ENCODE assay signal across 8 cellular contexts in genomic region chr18:48031011-48031480, GRCh38.
DNase-seq lines count a peak whose midpoint lies in the region; ATAC-seq and TF ChIP-seq lines count a peak whose summit lies in the region.

No MANE protein-coding gene starts in this region.

- ATAC-seq in gastroesophageal sphincter (peak; percentile 74), HG03175 (IDR thresholded peaks at IDR 0.05; ENCODE audit: unreplicated experiment) (no peak), HG02678 (IDR thresholded peaks at IDR 0.05; ENCODE audit: unreplicated experiment) (no peak)

- TF ChIP-seq EP300 in gastroesophageal sphincter (IDR thresholded peaks at IDR 0.05), result no peak

- no peak overlapping the region for H3K4me3 Mint-ChIP-seq in activated naive CD4-positive, alpha-beta T cell treated with anti-CD3 and anti-CD28 coated beads, Interleukin-2, amount 10 ng/mL, durations not matched to agents 7 days and 5 days
- no peak overlapping the region for H3K4me3 Mint-ChIP-seq in progenitor cell of endocrine pancreas (ENCODE audit: low read depth)

- H3K36me3 Mint-ChIP-seq in activated naive CD4-positive, alpha-beta T cell treated with anti-CD3 and anti-CD28 coated beads, Interleukin-2, amount 10 ng/mL, durations not matched to agents 7 days and 5 days, result no peaks in the 10 kb centered on the region
- H3K36me3 Mint-ChIP-seq in progenitor cell of endocrine pancreas (ENCODE audit: insufficient read depth), result no peaks in the 10 kb centered on the region

- no peaks in the 10 kb centered on the region for H3K4me1 Mint-ChIP-seq in activated naive CD4-positive, alpha-beta T cell treated with anti-CD3 and anti-CD28 coated beads, Interleukin-2, amount 10 ng/mL, durations not matched to agents 7 days and 5 days
- no peaks in the 10 kb centered on the region for H3K4me1 Mint-ChIP-seq in progenitor cell of endocrine pancreas (ENCODE audit: low read depth)

- TF ChIP-seq CTCF in gastroesophageal sphincter (IDR thresholded peaks at IDR 0.05) (peak in 3 of 4 experiments; percentile 75 to 83 (median 75)), progenitor cell of endocrine pancreas (IDR thresholded peaks at IDR 0.05; ENCODE audit: unreplicated experiment) (peak; percentile 83)

- no peak for TF ChIP-seq POLR2A in gastroesophageal sphincter (IDR thresholded peaks at IDR 0.05)

- no peaks in the 10 kb centered on the region for H3K9me3 ChIP-seq in gastroesophageal sphincter

- peaks cover 0 to 28% (median 9%) of the 10 kb centered on the region in 3 donors for H3K4me1 ChIP-seq in gastroesophageal sphincter

- H3K27ac ChIP-seq in gastroesophageal sphincter, result no peak overlapping the region

- WGBS in gastroesophageal sphincter (ENCODE audit: low coverage in 1 of 2), 2 donors, result no CpG with 5 or more reads among the region's 1 CpG

- no peak overlapping the region for H3K27ac Mint-ChIP-seq in activated naive CD4-positive, alpha-beta T cell treated with anti-CD3 and anti-CD28 coated beads, Interleukin-2, amount 10 ng/mL, durations not matched to agents 7 days and 5 days
- no peak overlapping the region for H3K27ac Mint-ChIP-seq in progenitor cell of endocrine pancreas

- DNase-seq in activated naive CD4-positive, alpha-beta T cell treated with anti-CD3 and anti-CD28 coated beads, Interleukin-2, amount 10 ng/mL, durations not matched to agents 7 days and 5 days, result peak; percentile 36
- DNase-seq in activated naive CD4-positive, alpha-beta T cell treated with Interleukin-2 at 50 U/mL for 16 hours, result no peak
- DNase-seq in NCI-H146 treated with DMSO at 0.1 percent for 48 hours (lab: John Stamatoyannopoulos, UW; ENCODE audit: unreplicated experiment), result peak; percentile 96
- peak; percentile 72 for DNase-seq in SW480 (ENCODE audit: low spot score)
- peak; percentile 44 for DNase-seq in progenitor cell of endocrine pancreas (ENCODE audit: low spot score, unreplicated experiment)

- H3K4me3 ChIP-seq in gastroesophageal sphincter, result no peak overlapping the region

- H3K36me3 ChIP-seq in gastroesophageal sphincter, result no peaks in the 10 kb centered on the region

- H3K27me3 Mint-ChIP-seq in activated naive CD4-positive, alpha-beta T cell treated with anti-CD3 and anti-CD28 coated beads, Interleukin-2, amount 10 ng/mL, durations not matched to agents 7 days and 5 days, result peaks cover 11% of the 10 kb centered on the region
- peaks cover 9% of the 10 kb centered on the region for H3K27me3 Mint-ChIP-seq in progenitor cell of endocrine pancreas

- no peaks in the 10 kb centered on the region for H3K9me3 Mint-ChIP-seq in activated naive CD4-positive, alpha-beta T cell treated with anti-CD3 and anti-CD28 coated beads, Interleukin-2, amount 10 ng/mL, durations not matched to agents 7 days and 5 days
- H3K9me3 Mint-ChIP-seq in progenitor cell of endocrine pancreas (ENCODE audit: low read depth), result no peaks in the 10 kb centered on the region

- H3K27me3 ChIP-seq in gastroesophageal sphincter, result no peaks in the 10 kb centered on the region

- CTCF ChIA-PET in activated naive CD4-positive, alpha-beta T cell treated with anti-CD3 and anti-CD28 coated beads, Interleukin-2, amount 10 ng/mL, durations not matched to agents 7 days and 5 days (lab: Charles Lee), result interaction anchor here (0.6 to 2.7 kb wide), 5 partner anchors 11 to 419 kb away, joined by 3 to 11 read pairs (median 4); no protein-coding TSS in a partner anchor
